Comparison of ENCODE assay signal across 8 cellular contexts in genomic region chr1:203351037-203351625, GRCh38. TPM values are rescaled to one million over a fixed set of nuclear protein-coding genes. Genes with fewer than 3 reads are reported as not detected.
DNase-seq lines count a peak whose midpoint lies in the region; ATAC-seq and TF ChIP-seq lines count a peak whose summit lies in the region.

Gene FMOD, minus strand, starts transcription at chr1:203351122. Its CDS starts 2,852 bp downstream, at chr1:203348270.

- H3K27me3 ChIP-seq in adipocyte (replicated peaks; ENCODE audit: control insufficient read depth, insufficient read depth, low read length) (no peaks in the 10 kb centered on the region), left lung (no peaks in the 10 kb centered on the region), thoracic aorta (replicated peaks; ENCODE audit: insufficient read depth) (no peaks in the 10 kb centered on the region)

- H3K36me3 ChIP-seq in adipocyte (ENCODE audit: control insufficient read depth, insufficient read depth, low read length, severe bottlenecking) (peaks cover 8% of the 10 kb centered on the region), left lung (no peaks in the 10 kb centered on the region), thoracic aorta (peaks cover 10% of the 10 kb centered on the region)

- TF ChIP-seq CTCF in left lung (IDR thresholded peaks at IDR 0.05) (no peak), thoracic aorta (IDR thresholded peaks at IDR 0.05) (no peak)

- H3K4me1 ChIP-seq in adipocyte (ENCODE audit: control insufficient read depth, insufficient read depth, low read length) (peaks cover 32% of the 10 kb centered on the region), left lung (peaks cover 4 to 12% of the 10 kb centered on the region in 2 donors), thoracic aorta (ENCODE audit: control insufficient read depth in 1 of 2, low read depth in 2 of 2) (peaks cover 7 to 54% of the 10 kb centered on the region in 2 donors)

- DNase-seq in NCI-H82 (lab: John Stamatoyannopoulos, UW) (peak; percentile 53), NCI-H82 treated with DMSO at 0.1 percent for 48 hours (lab: John Stamatoyannopoulos, UW; ENCODE audit: unreplicated experiment) (no peak), adipocyte (ENCODE audit: low read depth) (peak; percentile 25), left lung (peak in 1 of 2 donors; percentile 43), thoracic aorta (ENCODE audit: low spot score) (peak; percentile 13), T-helper 2 cell (no peak)

- intact Hi-C loops in left lung (cut with DNase I) = no loop called here

- ATAC-seq in left lung = peak; percentile 79
- ATAC-seq in thoracic aorta (ENCODE audit: insufficient number of reproducible peaks, low FRiP score, low read depth) = peak; percentile 59
- ATAC-seq in HG03520 (IDR thresholded peaks at IDR 0.05; ENCODE audit: unreplicated experiment) = no peak
- no peak for ATAC-seq in GM19324 (IDR thresholded peaks at IDR 0.05; ENCODE audit: low FRiP score, unreplicated experiment)

- H3K27ac ChIP-seq in left lung (peak within 1 kb of the TSS in 1 of 2 donors; percentile 13), thoracic aorta (peak within 1 kb of the TSS; percentile 76 to 92)

- H3K4me3 ChIP-seq in adipocyte (ENCODE audit: low read length) (peak within 1 kb of the TSS; percentile 79), left lung (peak within 1 kb of the TSS; percentile 3 to 14), thoracic aorta (peak within 1 kb of the TSS; percentile 79)

- H3K9ac ChIP-seq in adipocyte (ENCODE audit: low read length) = peak within 1 kb of the TSS; percentile 79

- H3K9me3 ChIP-seq in adipocyte (ENCODE audit: control insufficient read depth, low read length) = no peaks in the 10 kb centered on the region
- H3K9me3 ChIP-seq in left lung = no peaks in the 10 kb centered on the region
- no peaks in the 10 kb centered on the region for H3K9me3 ChIP-seq in thoracic aorta

RNA-seq across cellular contexts. Expression of gene FMOD, which starts in this region (rescaled TPM):
- 10 to 100 TPM; 36.6 to 59.8 TPM for total RNA-seq in left lung
- total RNA-seq in thoracic aorta = 100 to 1,000 TPM; 190 to 438 TPM

Comparison
In these comparisons a context has a peak if more than half of its experiments do, and no peak if none do; other contexts are left out.
1. DNase-seq: peak in NCI-H82 (single experiment), adipocyte (single experiment) and thoracic aorta (single experiment); none in NCI-H82 treated with DMSO at 0.1 percent for 48 hours (single experiment) and T-helper 2 cell (0 of 5).
2. H3K4me3 ChIP-seq: peak in every context shown above with its lines; median percentile 79 in adipocyte; 79 in thoracic aorta; 8 in left lung.
3. ATAC-seq: peak in left lung (single experiment) and thoracic aorta (single experiment); none in HG03520 (single experiment) and GM19324 (single experiment).